Comparison of ENCODE assay signal across 24 cellular contexts in the genomic region with DNA sequence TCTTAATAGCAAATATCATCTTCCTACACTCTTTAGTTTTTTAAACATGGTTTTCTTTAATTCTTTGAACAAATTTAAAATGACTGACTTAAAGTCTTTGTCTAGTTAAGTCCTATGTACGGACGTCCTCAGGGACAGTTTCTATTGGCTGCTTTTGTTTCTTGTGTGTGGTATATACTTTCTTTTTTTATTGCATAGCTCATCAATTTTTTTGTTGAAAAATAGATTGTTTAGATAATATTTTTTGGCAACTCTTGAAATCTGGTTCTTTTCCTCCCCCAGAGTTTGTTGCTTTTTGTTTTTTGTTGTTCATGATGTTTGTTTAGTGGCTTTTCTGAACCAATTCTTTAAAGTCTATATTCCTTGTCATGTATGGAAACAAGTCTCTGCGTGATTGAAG.
DNase-seq lines count a peak whose midpoint lies in the region; ATAC-seq, FAIRE-seq and TF ChIP-seq lines count a peak whose summit lies in the region.
"Had no signal": no experiment of that assay in that cellular context is flagged by ENCODE, and none has a peak within 500 bp of the region (broad histone marks: within the 10 kb centered on the region; RNA-seq: fewer than 3 reads in every experiment).

No MANE protein-coding gene starts in this region.

- H3K9me1 ChIP-seq in K562 (ENCODE audit: control insufficient read depth, insufficient read depth, low read length), result no peaks in the 10 kb centered on the region

- CTCF ChIA-PET in HepG2 (lab: Yijun Ruan, JAX; ENCODE audit: low intra/inter-chr PET ratio, low total read pairs), result no interaction called here
- CTCF ChIA-PET in K562 (lab: Yijun Ruan, JAX; ENCODE audit: low intra/inter-chr PET ratio), result no interaction called here

- H3K36me3 ChIP-seq in HepG2 (replicated peaks in 1 of 2; ENCODE audit: control insufficient read depth in 1 of 2, insufficient read depth in 2 of 2, low read length in 2 of 2) (no peaks in the 10 kb centered on the region), right lobe of liver (no peaks in the 10 kb centered on the region), K562 (ENCODE audit: control insufficient read depth, insufficient read depth, low read length) (no peaks in the 10 kb centered on the region)
- H3K36me3 ChIP-seq: BE2C, BLaER1 had no signal

- TF ChIP-seq EP300 in HepG2 (IDR thresholded peaks at IDR 0.05; ENCODE audit: low read depth in 2 of 2, low read length in 2 of 2), result no peak
- TF ChIP-seq EP300 in HepG2 (CRISPR knock-in tag; IDR thresholded peaks at IDR 0.05; ENCODE audit: borderline replicate concordance), result no peak
- TF ChIP-seq EP300 in K562 (IDR thresholded peaks at IDR 0.05; ENCODE audit: low read length), result no peak

- intact Hi-C loops in HepG2 (cut with micrococcal nuclease; ENCODE audit: unreplicated experiment), result no loop called here
- intact Hi-C loops in right lobe of liver (cut with DNase I), result no loop called here
- intact Hi-C loops in K562 (cut with micrococcal nuclease), result no loop called here

- TF ChIP-seq CTCF in HepG2 (CRISPR knock-in tag; IDR thresholded peaks at IDR 0.05) (no peak), right lobe of liver (IDR thresholded peaks at IDR 0.05) (no peak), K562 (IDR thresholded peaks at IDR 0.05 in 2 of 3, conservative IDR thresholded peaks at IDR 0.05 in 1 of 3; ENCODE audit: insufficient read depth in 2 of 3, low read depth in 1 of 3, low read length in 3 of 3) (no peak)

- H3K27me3 ChIP-seq in HepG2 (ENCODE audit: control insufficient read depth in 1 of 2, insufficient read depth in 2 of 2, low read length in 2 of 2), result peaks cover 0 to 28% of the 10 kb centered on the region in 2 experiments; a peak in 3 of 5 replicates
- no peaks in the 10 kb centered on the region for H3K27me3 ChIP-seq in right lobe of liver
- H3K27me3 ChIP-seq in K562 (ENCODE audit: control insufficient read depth in 2 of 2, insufficient read depth in 2 of 2, low read length in 2 of 2), result peaks cover 0 to 6% of the 10 kb centered on the region in 2 experiments; a peak in 3 of 5 replicates
- H3K27me3 ChIP-seq: BE2C, BLaER1 had no signal

- POLR2A ChIA-PET in HepG2 (lab: Yijun Ruan, JAX) (no interaction called here), K562 (lab: Yijun Ruan, JAX) (no interaction called here)

- TF ChIP-seq POLR2A in HepG2 (IDR thresholded peaks at IDR 0.05; ENCODE audit: insufficient read depth in 1 of 2, low read depth in 2 of 2, low read length in 2 of 2) (no peak), right lobe of liver (IDR thresholded peaks at IDR 0.05) (no peak), K562 (conservative IDR thresholded peaks at IDR 0.05) (no peak)

- TF ChIP-seq RAD21 in HepG2 (CRISPR knock-in tag; IDR thresholded peaks at IDR 0.05) (no peak), K562 (CRISPR knock-in tag; conservative IDR thresholded peaks at IDR 0.05 in 1 of 2, IDR thresholded peaks at IDR 0.05 in 1 of 2) (no peak)

- WGBS in HepG2 (ENCODE audit: low lambda C conversion rate), result 2% methylated on average over 3 of the region's 3 CpGs
- 44% methylated on average over 3 of the region's 3 CpGs for WGBS in right lobe of liver (ENCODE audit: insufficient coverage, low coverage, low lambda C conversion rate, missing lambda C conversion rate)
- 0% methylated on average over 3 of the region's 3 CpGs for WGBS in K562 (ENCODE audit: insufficient coverage, low coverage, missing lambda C conversion rate)

- in situ Hi-C loops in HepG2 (cut with HindIII; ENCODE audit: extremely low pct_ligation_motif_present, low pct_unique_long_range_greater_than_20kb) (no loop called here), K562 (cut with MboI) (no loop called here)

- H3K27ac ChIP-seq in HepG2 (ENCODE audit: extremely low read length, insufficient read depth, low read length) (no peak overlapping the region), right lobe of liver (no peak overlapping the region), K562 (ENCODE audit: extremely low read depth, low read depth, low read length) (no peak overlapping the region)
- H3K27ac ChIP-seq: 22Rv1, BLaER1 had no signal

- no peak for ATAC-seq in HepG2
- ATAC-seq in right lobe of liver, result no peak
- no peak for ATAC-seq in K562
- ATAC-seq in GM21423 (IDR thresholded peaks at IDR 0.05; ENCODE audit: unreplicated experiment), result no peak
- ATAC-seq: GM12878 had no signal

- no peak overlapping the region for H3K4me2 ChIP-seq in HepG2 (ENCODE audit: low read depth, low read length)
- H3K4me2 ChIP-seq in K562 (ENCODE audit: insufficient read depth, low read length), result no peak overlapping the region
- H3K4me2 ChIP-seq: BLaER1 had no signal

- H3K9me3 ChIP-seq in HepG2 (ENCODE audit: low read length) (no peaks in the 10 kb centered on the region), right lobe of liver (no peaks in the 10 kb centered on the region), K562 (replicated peaks; ENCODE audit: control insufficient read depth, insufficient read depth, low read depth, low read length) (no peaks in the 10 kb centered on the region)
- H3K9me3 ChIP-seq: BE2C, BLaER1 had no signal

- no peaks in the 10 kb centered on the region for H4K20me1 ChIP-seq in HepG2 (ENCODE audit: insufficient read depth, low read length)
- peaks cover 3% of the 10 kb centered on the region; the same call in 1 of the 2 replicates for H4K20me1 ChIP-seq in K562 (replicated peaks; ENCODE audit: control insufficient read depth, insufficient read depth, low read length)
- H4K20me1 ChIP-seq: BLaER1 had no signal

- no peak overlapping the region for H3K9ac ChIP-seq in HepG2 (ENCODE audit: insufficient read depth, low read depth, low read length)
- H3K9ac ChIP-seq in K562 (ENCODE audit: insufficient read depth in 1 of 2, low read depth in 2 of 2, low read length in 2 of 2), result no peak overlapping the region
- H3K9ac ChIP-seq: BLaER1 had no signal

- BruUV-seq in HepG2 (replicated peaks; lab: Mats Ljungman, UMichigan) (no TSS peak), K562 (replicated peaks; lab: Mats Ljungman, UMichigan) (no TSS peak)

- no peak overlapping the region for H3K4me3 ChIP-seq in HepG2 (replicated peaks in 1 of 3; ENCODE audit: insufficient read depth in 1 of 3, low read depth in 2 of 3, low read length in 3 of 3)
- no peak overlapping the region for H3K4me3 ChIP-seq in right lobe of liver
- no peak overlapping the region for H3K4me3 ChIP-seq in K562
- H3K4me3 ChIP-seq: BLaER1, GM12878 had no signal

- DNase-seq in HepG2 (ENCODE audit: low spot score) (no peak), right lobe of liver (no peak), K562 (ENCODE audit: extremely low read depth in 1 of 4, low spot score in 3 of 4) (no peak), activated gamma-delta T cell treated with Interleukin-2 at 50 U/mL for 16 hours (no peak)
- DNase-seq: ACHN; BE2C; C1 segment of cervical spinal cord; CD4-positive, alpha-beta memory T cell; CD4-positive, CD25-positive, alpha-beta regulatory T cell; CD8-positive, alpha-beta memory T cell; COR-L47; DMS 273 treated with DMSO at 0.1 percent for 48 hours; DMS153; DMS53; DMS79; DND-41; EL; GDM1 had no signal

- H3K79me2 ChIP-seq in HepG2 (ENCODE audit: insufficient read depth, low read length) (no peaks in the 10 kb centered on the region), K562 (ENCODE audit: control insufficient read depth, insufficient read depth, low read length) (no peaks in the 10 kb centered on the region)

- H2AFZ ChIP-seq in HepG2 (ENCODE audit: low read length) (no peak overlapping the region), K562 (ENCODE audit: low read depth, low read length) (no peak overlapping the region)

- no peaks in the 10 kb centered on the region for H3K4me1 ChIP-seq in HepG2 (ENCODE audit: insufficient read depth, low read length)
- no peaks in the 10 kb centered on the region for H3K4me1 ChIP-seq in right lobe of liver
- H3K4me1 ChIP-seq in K562 (replicated peaks in 1 of 2; ENCODE audit: control insufficient read depth in 2 of 2, insufficient read depth in 2 of 2, low read length in 2 of 2), result no peaks in the 10 kb centered on the region
- H3K4me1 ChIP-seq: BE2C, BLaER1 had no signal

- FAIRE-seq in HepG2 (lab: Jason Lieb, UNC), result no peak
- no peak for FAIRE-seq in K562 (lab: Jason Lieb, UNC)
- FAIRE-seq: GM12878, GM12892, GM18507 had no signal

TF ChIP-seq in HepG2, 621 proteins besides CTCF, POLR2A, EP300 and RAD21:
- TF ChIP-seq MAFF (IDR thresholded peaks at IDR 0.05; ENCODE audit: low read depth, low read length) (peak; percentile 94), MAFK (conservative IDR thresholded peaks at IDR 0.05 in 1 of 2, IDR thresholded peaks at IDR 0.05 in 1 of 2; ENCODE audit: low read length in 2 of 2) (peak; percentile 90 to 97), SETDB1 (CRISPR knock-in tag; IDR thresholded peaks at IDR 0.05; ENCODE audit: borderline replicate concordance) (no peak)

TF ChIP-seq in K562, 482 proteins besides CTCF, POLR2A, EP300 and RAD21:
- peak; percentile 84 for TF ChIP-seq ZNF316 (IDR thresholded peaks at IDR 0.05)
- TF ChIP-seq MAFF (IDR thresholded peaks at IDR 0.05; ENCODE audit: low read length), result peak; percentile 47
- TF ChIP-seq CBX8 (IDR thresholded peaks at IDR 0.05; ENCODE audit: borderline replicate concordance, extremely low read depth, low read depth, low read length, poor library complexity, severe bottlenecking), result no peak
- TF ChIP-seq ZNF23 (CRISPR knock-in tag; IDR thresholded peaks at IDR 0.05), result no peak
- peak; percentile 58 for TF ChIP-seq C11orf30 (IDR thresholded peaks at IDR 0.05; ENCODE audit: low read depth)
- TF ChIP-seq HDAC6 (IDR thresholded peaks at IDR 0.05; ENCODE audit: low read depth, low read length), result no peak
- TF ChIP-seq PML (IDR thresholded peaks at IDR 0.05; ENCODE audit: low read length), result no peak
- no peak for TF ChIP-seq ZNF282 (CRISPR knock-in tag; IDR thresholded peaks at IDR 0.05)
- TF ChIP-seq MAFG (tag; conservative IDR thresholded peaks at IDR 0.05), result peak; percentile 52; the same call in 1 of the 2 replicates
- peak; percentile 47; the same call in 1 of the 2 replicates for TF ChIP-seq MAFK (IDR thresholded peaks at IDR 0.05; ENCODE audit: low read length)
- no peak for TF ChIP-seq ZBTB8A (IDR thresholded peaks at IDR 0.05; ENCODE audit: partially characterized antibody)

Comparison
In these comparisons a context has a peak if more than half of its experiments do, and no peak if none do; other contexts are left out.
1. Of the 241 proteins assayed by ChIP-seq in both HepG2 and K562: peak only in HepG2: none; only in K562: MAFG; in both: MAFF and MAFK; in neither: 238.